ENCODE assay signal across 22 cellular contexts in the genomic region with DNA sequence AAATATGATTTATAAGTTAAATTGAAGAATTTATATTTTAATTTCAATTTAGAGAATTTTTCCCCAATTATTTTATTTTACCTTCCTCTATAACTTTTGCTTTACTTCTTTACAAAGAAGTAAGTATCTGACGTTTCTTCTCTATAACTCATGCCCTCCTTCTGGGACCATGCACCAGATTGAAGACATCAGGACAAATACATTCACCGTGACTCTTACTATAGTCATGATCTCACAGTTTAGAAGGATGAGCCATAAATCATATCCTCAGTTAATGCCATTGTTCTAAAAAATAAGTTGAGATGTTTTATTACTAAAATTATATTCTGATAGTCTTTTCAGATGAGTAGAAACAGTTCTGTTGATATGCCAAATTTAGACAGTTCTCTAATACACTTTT.
"Had no signal": no experiment of that assay in that cellular context is flagged by ENCODE, and none has a peak within 500 bp of the region (broad histone marks: within the 10 kb centered on the region; RNA-seq: fewer than 3 reads in every experiment).

No MANE protein-coding gene starts in this region.

- H3K79me2 ChIP-seq: hepatocyte, parathyroid adenoma had no signal

- H3K4me3 ChIP-seq: coronary artery, hepatocyte, lung, psoas muscle, right lobe of liver, tibial artery, upper lobe of left lung, uterus had no signal

- H3K4me1 ChIP-seq: parathyroid adenoma, psoas muscle, right lobe of liver, tibial artery, upper lobe of left lung, uterus had no signal

- H3K27me3 ChIP-seq: hepatocyte, right lobe of liver, tibial artery, upper lobe of left lung, uterus had no signal

- H3K9me3 ChIP-seq: psoas muscle, right lobe of liver, tibial artery, upper lobe of left lung, uterus had no signal

- H2AFZ ChIP-seq: hepatocyte, parathyroid adenoma had no signal

- H3K27ac ChIP-seq: coronary artery, hepatocyte, parathyroid adenoma, psoas muscle, right lobe of liver, tibial artery, upper lobe of left lung, uterus had no signal

- H3K36me3 ChIP-seq: right lobe of liver, tibial artery, upper lobe of left lung, uterus had no signal

- ATAC-seq: esophagus mucosa; left colon; left ventricle myocardium superior; psoas muscle; right lobe of liver; stimulated activated memory B cell treated with anti-CD40 and anti-IgM and Interleukin-4, amounts not matched to agents 10 μg/mL and 1 μg/mL and 100 μg/mL, for 72 hours had no signal

- H3K4me2 ChIP-seq: hepatocyte had no signal

- H3K9ac ChIP-seq: parathyroid adenoma had no signal

- DNase-seq: effector CD4-positive, alpha-beta T cell; endodermal cell; foreskin melanocyte; head of caudate nucleus; left colon; left ventricle myocardium superior; mesenchymal stem cell; midbrain; occipital lobe; psoas muscle; retina; right lobe of liver; stimulated activated CD4-positive, alpha-beta T cell treated with anti-CD3 and anti-CD28 coated beads, Interleukin-4, amount 100 ng/mL, for 1 hour; tibial artery; upper lobe of left lung; uterus had no signal
